8 cellular contexts compared by ENCODE assay signal in genomic region chr12:31574367-31574766, GRCh38. TPM values are rescaled to one million over a fixed set of nuclear protein-coding genes. Genes with fewer than 3 reads are reported as not detected.
DNase-seq lines count a peak whose midpoint lies in the region; TF ChIP-seq lines count a peak whose summit lies in the region.
"Not testable (repeated sequence)": the region's sequence is repeated elsewhere in the genome, so short reads cannot be mapped to it uniquely, and the experiment has no call there.
"Had no signal": no experiment of that assay in that cellular context is flagged by ENCODE, and none has a peak within 500 bp of the region (broad histone marks: within the 10 kb centered on the region; RNA-seq: fewer than 3 reads in every experiment).

No MANE protein-coding gene starts in this region.

- not testable (repeated sequence) for H3K4me3 ChIP-seq in HEK293 (ENCODE audit: low read depth, low read length); OCI-LY1 (ENCODE audit: low read depth, low read length, poor library complexity, severe bottlenecking); endodermal cell (ENCODE audit: low read length); cardiac muscle cell; neuronal stem cell (ENCODE audit: low read length in 2 of 2)

- WGBS in endodermal cell (ENCODE audit: insufficient coverage in 1 of 2, insufficient read length in 1 of 2), 2 experiments = 60 to 94% methylated on average over 1 to 5 of the region's 7 CpGs
- no CpG with 5 or more reads among the region's 7 CpGs for WGBS in neuronal stem cell (ENCODE audit: extremely low coverage in 2 of 2, insufficient read length in 2 of 2, insufficient replicate concordance in 1 of 2), 2 donors

- not testable (repeated sequence) for H3K9me3 Mint-ChIP-seq in MCF 10A (ENCODE audit: unreplicated experiment); endodermal cell; nephron

- CTCF ChIA-PET in HEK293 (lab: Yijun Ruan, JAX) = not testable (repeated sequence)
- CTCF ChIA-PET in MCF 10A (lab: Yijun Ruan, JAX) = interaction anchor here (0.7 to 1.5 kb wide), 3 partner anchors 9 to 97 kb away, joined by 3 to 5 read pairs (median 4); no protein-coding TSS in a partner anchor

- not testable (repeated sequence) for H2AK5ac ChIP-seq in neuronal stem cell (ENCODE audit: low read depth, low read length)

- not testable (repeated sequence) for H2BK120ac ChIP-seq in neuronal stem cell (ENCODE audit: low read depth, low read length)

- POLR2A ChIA-PET in HEK293 (lab: Yijun Ruan, JAX) = interaction anchor here (1.1 kb wide), 1 partner anchor 11 kb away, joined by 4 read pairs; no protein-coding TSS in a partner anchor
- POLR2A ChIA-PET in MCF 10A (lab: Yijun Ruan, JAX) = interaction anchor here (0.8 to 6.8 kb wide), 9 partner anchors 8 to 82 kb away, joined by 3 to 34 read pairs (median 4); partner anchors contain the start of gene DENND5B

- not testable (repeated sequence) for H3F3A ChIP-seq in OCI-LY1 (ENCODE audit: insufficient read depth, low read length)

- peaks cover 43% of the 10 kb centered on the region for H3K79me2 ChIP-seq in OCI-LY1 (ENCODE audit: insufficient read depth, low read length)

- H4K8ac ChIP-seq in neuronal stem cell (ENCODE audit: low read depth, low read length) = not testable (repeated sequence)

- not testable (repeated sequence) for H2BK12ac ChIP-seq in neuronal stem cell (ENCODE audit: low read length)

- H3K9me3 ChIP-seq in HEK293 (ENCODE audit: control insufficient read depth, insufficient read depth, low read depth, low read length); OCI-LY1 (ENCODE audit: low read length); endodermal cell (ENCODE audit: control insufficient read depth, low read length); cardiac muscle cell (ENCODE audit: low read depth); neuronal stem cell (replicated peaks in 1 of 2; ENCODE audit: control insufficient read depth in 2 of 2, insufficient read depth in 1 of 2, low read depth in 1 of 2, low read length in 2 of 2): not testable (repeated sequence)

- not testable (repeated sequence) for H3K27ac ChIP-seq in HEK293 (ENCODE audit: extremely low read depth, low read depth, low read length); endodermal cell (ENCODE audit: low read depth, low read length)
- H3K27ac ChIP-seq in OCI-LY1 (ENCODE audit: low read depth, low read length, poor library complexity, severe bottlenecking) = peak overlapping the region; percentile 49
- peak overlapping the region; percentile 94 for H3K27ac ChIP-seq in cardiac muscle cell
- peak overlapping the region; percentile 97 for H3K27ac ChIP-seq in neuronal stem cell (replicated peaks; ENCODE audit: low read length)

- H4K20me1 ChIP-seq in OCI-LY1 (ENCODE audit: insufficient read depth, low read length) = not testable (repeated sequence)

- intact Hi-C loops in MCF 10A (cut with micrococcal nuclease) = not testable (repeated sequence)

- H3K23ac ChIP-seq in neuronal stem cell (ENCODE audit: low read depth, low read length, poor library complexity) = not testable (repeated sequence)

- H2BK5ac ChIP-seq in neuronal stem cell (ENCODE audit: low read length) = not testable (repeated sequence)

- not testable (repeated sequence) for H3K18ac ChIP-seq in neuronal stem cell (ENCODE audit: low read length)

- H3K9ac ChIP-seq in OCI-LY1 (ENCODE audit: low read length); endodermal cell (ENCODE audit: extremely low read depth, low read length, poor library complexity, severe bottlenecking); neuronal stem cell (ENCODE audit: low read depth, low read length, poor library complexity): not testable (repeated sequence)

- H3K4me1 ChIP-seq in HEK293 (ENCODE audit: control insufficient read depth, insufficient read depth, low read length) = not testable (repeated sequence)
- H3K4me1 ChIP-seq in OCI-LY1 (ENCODE audit: insufficient read depth, low read length, severe bottlenecking) = peaks cover 72% of the 10 kb centered on the region
- peaks cover 16% of the 10 kb centered on the region for H3K4me1 ChIP-seq in endodermal cell (ENCODE audit: control insufficient read depth, insufficient read depth, low read length)
- H3K4me1 ChIP-seq in cardiac muscle cell (ENCODE audit: low read depth) = peaks cover 59% of the 10 kb centered on the region
- H3K4me1 ChIP-seq in neuronal stem cell (ENCODE audit: control insufficient read depth in 2 of 2, insufficient read depth in 1 of 2, low read depth in 1 of 2, low read length in 2 of 2) = peaks cover 20 to 31% of the 10 kb centered on the region in 2 donors

- not testable (repeated sequence) for H3K36me3 ChIP-seq in HEK293 (ENCODE audit: control insufficient read depth in 2 of 2, insufficient read depth in 1 of 2, low read length in 2 of 2); OCI-LY1 (ENCODE audit: insufficient read depth, low read length); endodermal cell (ENCODE audit: control insufficient read depth, insufficient read depth, low read length); cardiac muscle cell; neuronal stem cell (replicated peaks in 1 of 2; ENCODE audit: control insufficient read depth in 2 of 2, insufficient read depth in 2 of 2, low read length in 2 of 2)

- not testable (repeated sequence) for TF ChIP-seq CTCF in HEK293 (tag by site-specific recombination; IDR thresholded peaks at IDR 0.05); OCI-LY1 (IDR thresholded peaks at IDR 0.05; ENCODE audit: low read length); MCF 10A (IDR thresholded peaks at IDR 0.05; ENCODE audit: unreplicated experiment); endodermal cell (conservative IDR thresholded peaks at IDR 0.05); cardiac muscle cell (IDR thresholded peaks at IDR 0.05; ENCODE audit: low read depth, low read length); nephron (IDR thresholded peaks at IDR 0.05; ENCODE audit: unreplicated experiment in 3 of 3)

- not testable (repeated sequence) for H3K27me3 Mint-ChIP-seq in MCF 10A (ENCODE audit: insufficient read depth, unreplicated experiment); endodermal cell (ENCODE audit: insufficient read depth); nephron (ENCODE audit: low read depth)

- peak overlapping the region; percentile 21 for H3K4me3 Mint-ChIP-seq in MCF 10A (ENCODE audit: unreplicated experiment)
- H3K4me3 Mint-ChIP-seq in endodermal cell, nephron: not testable (repeated sequence)

- H3K14ac ChIP-seq in neuronal stem cell (ENCODE audit: low read length) = not testable (repeated sequence)

- not testable (repeated sequence) for H3K4me2 ChIP-seq in OCI-LY1 (ENCODE audit: low read length); neuronal stem cell (ENCODE audit: insufficient read depth, low read length, poor library complexity, severe bottlenecking)

- H3K9me2 ChIP-seq in OCI-LY1 (ENCODE audit: low read depth, low read length) = not testable (repeated sequence)

- not testable (repeated sequence) for H3K4me1 Mint-ChIP-seq in MCF 10A (ENCODE audit: insufficient read depth, unreplicated experiment)
- H3K4me1 Mint-ChIP-seq in endodermal cell = peaks cover 43% of the 10 kb centered on the region
- H3K4me1 Mint-ChIP-seq in nephron = peaks cover 37% of the 10 kb centered on the region

- not testable (repeated sequence) for H4K91ac ChIP-seq in neuronal stem cell (ENCODE audit: low read depth, low read length, poor library complexity)

- H3K27me3 ChIP-seq in OCI-LY1 (ENCODE audit: insufficient read depth, low read length); endodermal cell (ENCODE audit: control insufficient read depth, insufficient read depth, low read length, poor library complexity, severe bottlenecking); cardiac muscle cell; neuronal stem cell (ENCODE audit: control insufficient read depth in 3 of 3, insufficient read depth in 3 of 3, low read depth in 1 of 3, low read length in 3 of 3): not testable (repeated sequence)

- not testable (repeated sequence) for DNase-seq in MCF 10A (ENCODE audit: unreplicated experiment); endodermal cell; cardiac muscle cell (ENCODE audit: low read depth in 1 of 2, low spot score in 1 of 2); neuronal stem cell (ENCODE audit: low spot score)

- H3K36me3 Mint-ChIP-seq in MCF 10A (ENCODE audit: insufficient read depth, unreplicated experiment); endodermal cell (ENCODE audit: low read depth); nephron (ENCODE audit: low read depth): not testable (repeated sequence)

- H3K4ac ChIP-seq in neuronal stem cell (ENCODE audit: low read length) = not testable (repeated sequence)

- H2AFZ ChIP-seq in OCI-LY1 (ENCODE audit: low read length); neuronal stem cell (ENCODE audit: low read length): not testable (repeated sequence)

- not testable (repeated sequence) for H3K79me1 ChIP-seq in neuronal stem cell (ENCODE audit: low read depth, low read length)

- H3K27ac Mint-ChIP-seq in MCF 10A (ENCODE audit: low read depth, unreplicated experiment) (peak overlapping the region; percentile 64), endodermal cell (peak overlapping the region; percentile 74), nephron (peak overlapping the region in 2 of 3 experiments; percentile 31 to 51)

- not testable (repeated sequence) for BruUV-seq in MCF 10A (replicated peaks; lab: Mats Ljungman, UMichigan)

- H2BK15ac ChIP-seq in neuronal stem cell (ENCODE audit: low read length) = not testable (repeated sequence)

TF ChIP-seq in HEK293, 187 proteins besides CTCF, POLR2A, EP300 and RAD21:
- peak; percentile 71; the same call in 1 of the 2 replicates for TF ChIP-seq ZNF394 (tag by site-specific recombination; IDR thresholded peaks at IDR 0.05; ENCODE audit: borderline replicate concordance)

RNA-seq across cellular contexts. Expression of gene DENND5B, which starts 16.6 kb away (rescaled TPM):
- total RNA-seq in MCF 10A (2022) (18.6 and 26.7 TPM in 2 replicates), endodermal cell (10 to 100 TPM; 24.5 to 34.2 TPM), cardiac muscle cell (85.4 and 121 TPM in 2 replicates)
- 24.2 TPM for polyA plus RNA-seq in endodermal cell (2013, experiment 1 of 2)
- 24.3 TPM for polyA plus RNA-seq in endodermal cell (2013, experiment 2 of 2)
- 40.4 and 71.6 TPM in 2 replicates for polyA plus RNA-seq in cardiac muscle cell
- polyA plus RNA-seq in neuronal stem cell (2013, experiment 1 of 2) = 24.4 TPM
- polyA plus RNA-seq in neuronal stem cell (2013, experiment 2 of 2) = 25.9 TPM
- polyA plus RNA-seq: CD8-positive, alpha-beta memory T cell had no signal
